15 cellular contexts compared by ENCODE assay signal in the genomic region with DNA sequence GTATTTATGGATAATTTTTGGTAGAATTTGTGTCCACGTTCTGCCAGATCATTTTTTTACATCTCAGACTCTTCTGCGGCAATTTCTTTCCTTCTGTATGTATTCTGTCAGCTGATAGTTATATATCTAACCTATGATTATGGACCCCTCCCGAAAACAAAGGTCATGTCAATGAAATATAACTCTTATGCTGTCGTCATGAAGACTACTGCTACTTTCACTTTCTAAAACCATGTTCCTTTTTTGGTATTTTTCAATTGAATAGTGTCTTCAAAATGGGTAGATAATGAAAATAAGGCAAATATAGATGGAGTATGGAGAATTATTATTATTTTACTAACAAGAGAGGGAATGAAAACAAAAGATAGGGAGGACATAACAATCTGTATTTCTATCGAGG. TPM values are rescaled to one million over a fixed set of nuclear protein-coding genes. Genes with fewer than 3 reads are reported as not detected.
DNase-seq lines count a peak whose midpoint lies in the region; ATAC-seq, FAIRE-seq and TF ChIP-seq lines count a peak whose summit lies in the region.
"Had no signal": no experiment of that assay in that cellular context is flagged by ENCODE, and none has a peak within 500 bp of the region (broad histone marks: within the 10 kb centered on the region; RNA-seq: fewer than 3 reads in every experiment).

No MANE protein-coding gene starts in this region.

- DNase-seq in A549 (ENCODE audit: low read depth in 1 of 2, low spot score in 1 of 2) (no peak), NCI-H2227 treated with DMSO at 0.1 percent for 48 hours (lab: John Stamatoyannopoulos, UW) (peak; percentile 18), epithelial cell of proximal tubule (ENCODE audit: low read depth) (no peak), ovary (no peak), germinal center (ENCODE audit: low spot score) (no peak), midbrain (lab: John Stamatoyannopoulos, UW) (no peak)
- DNase-seq: activated effector memory CD4-positive, alpha-beta T cell treated with Interleukin-2 at 50 U/mL for 16 hours; NCI-H2081 treated with DMSO at 0.1 percent for 48 hours; substantia nigra; T-helper 2 cell had no signal

- POLR2A ChIA-PET in A549 (lab: Yijun Ruan, JAX), result no interaction called here

- no peaks in the 10 kb centered on the region for H3K36me3 ChIP-seq in ovary
- H3K36me3 ChIP-seq: BLaER1, neutrophil had no signal

- peak overlapping the region; percentile 29; the same call in 2 of the 3 replicates for H3K4me3 ChIP-seq in A549
- peak overlapping the region; percentile 33 for H3K4me3 ChIP-seq in epithelial cell of proximal tubule (ENCODE audit: low read depth, low read length)
- peak overlapping the region; percentile 35 for H3K4me3 ChIP-seq in ovary
- H3K4me3 ChIP-seq: BLaER1 had no signal

- ATAC-seq in A549 (no peak), GM18867 (IDR thresholded peaks at IDR 0.05; ENCODE audit: unreplicated experiment) (no peak), HG03139 (IDR thresholded peaks at IDR 0.05; ENCODE audit: unreplicated experiment) (no peak)

- no peak for FAIRE-seq in A549 (lab: Jason Lieb, UNC)

- no peak for TF ChIP-seq RAD21 in A549 (conservative IDR thresholded peaks at IDR 0.05 in 1 of 2, IDR thresholded peaks at IDR 0.05 in 1 of 2)

- CTCF ChIA-PET in A549 (lab: Yijun Ruan, JAX), result no interaction called here

- 50% methylated on average over 5 of the region's 5 CpGs for WGBS in A549 (ENCODE audit: missing lambda C conversion rate)
- WGBS in ovary, 3 donors, result 6 to 11% (median 8%) methylated on average over 5 of the region's 5 CpGs

- TF ChIP-seq EP300 in A549 (IDR thresholded peaks at IDR 0.05) (no peak), ovary (IDR thresholded peaks at IDR 0.05) (no peak)

- H3K4me1 ChIP-seq in A549 (peaks cover 37% of the 10 kb centered on the region), ovary (ENCODE audit: insufficient read depth) (peaks cover 5% of the 10 kb centered on the region)
- H3K4me1 ChIP-seq: BLaER1 had no signal

- H3K9me3 ChIP-seq in A549 (no peaks in the 10 kb centered on the region), ovary (no peaks in the 10 kb centered on the region)
- H3K9me3 ChIP-seq: BLaER1, neutrophil had no signal

- H3K27me3 ChIP-seq in ovary, result no peaks in the 10 kb centered on the region
- H3K27me3 ChIP-seq: BLaER1, neutrophil had no signal

- no peak for TF ChIP-seq CTCF in A549 (IDR thresholded peaks at IDR 0.05)
- no peak for TF ChIP-seq CTCF in epithelial cell of proximal tubule (conservative IDR thresholded peaks at IDR 0.05; ENCODE audit: low read depth, low read length)
- TF ChIP-seq CTCF in ovary (IDR thresholded peaks at IDR 0.05), result no peak

- H3K4me2 ChIP-seq in A549, result peak overlapping the region; percentile 63
- H3K4me2 ChIP-seq: BLaER1 had no signal

- H3K27ac ChIP-seq in A549, result peak overlapping the region; percentile 22 to 26; a peak in 3 of 6 replicates
- peak overlapping the region; percentile 54 to 73 for H3K27ac ChIP-seq in ovary
- H3K27ac ChIP-seq: BLaER1, neutrophil had no signal

- TF ChIP-seq POLR2A in A549 (IDR thresholded peaks at IDR 0.05; ENCODE audit: low read length), result no peak
- no peak for TF ChIP-seq POLR2A in ovary (IDR thresholded peaks at IDR 0.05)

- intact Hi-C loops in ovary (cut with DNase I), result loop anchor here in 3 of 4 donors (5.0 to 10.0 kb wide), 2 partner anchors 65 to 67 kb away; no protein-coding TSS in a partner anchor

TF ChIP-seq in A549, 52 proteins besides CTCF, POLR2A, EP300 and RAD21:
- TF ChIP-seq SMC3 (IDR thresholded peaks at IDR 0.05) (no peak), NR3C1 (IDR thresholded peaks at IDR 0.05) (no peak), EHF (CRISPR knock-in tag; IDR thresholded peaks at IDR 0.05) (no peak), SREBF2 (IDR thresholded peaks at IDR 0.05) (no peak), POLR2AphosphoS2 (conservative IDR thresholded peaks at IDR 0.05; ENCODE audit: low read length) (no peak), JUNB (IDR thresholded peaks at IDR 0.05) (no peak), PBX3 (IDR thresholded peaks at IDR 0.05) (no peak), KDM1A (IDR thresholded peaks at IDR 0.05; ENCODE audit: low read depth) (no peak), CHD4 (IDR thresholded peaks at IDR 0.05; ENCODE audit: borderline replicate concordance) (no peak), FOSL2 (IDR thresholded peaks at IDR 0.05) (no peak), FOSL2 (CRISPR knock-in tag; IDR thresholded peaks at IDR 0.05) (no peak), MAX (IDR thresholded peaks at IDR 0.05) (no peak), HOXA7 (CRISPR knock-in tag; IDR thresholded peaks at IDR 0.05) (no peak), RARB (CRISPR knock-in tag; IDR thresholded peaks at IDR 0.05) (no peak), MYC (IDR thresholded peaks at IDR 0.05; ENCODE audit: borderline replicate concordance, low read length) (no peak)
- TF ChIP-seq, protein P1, sequence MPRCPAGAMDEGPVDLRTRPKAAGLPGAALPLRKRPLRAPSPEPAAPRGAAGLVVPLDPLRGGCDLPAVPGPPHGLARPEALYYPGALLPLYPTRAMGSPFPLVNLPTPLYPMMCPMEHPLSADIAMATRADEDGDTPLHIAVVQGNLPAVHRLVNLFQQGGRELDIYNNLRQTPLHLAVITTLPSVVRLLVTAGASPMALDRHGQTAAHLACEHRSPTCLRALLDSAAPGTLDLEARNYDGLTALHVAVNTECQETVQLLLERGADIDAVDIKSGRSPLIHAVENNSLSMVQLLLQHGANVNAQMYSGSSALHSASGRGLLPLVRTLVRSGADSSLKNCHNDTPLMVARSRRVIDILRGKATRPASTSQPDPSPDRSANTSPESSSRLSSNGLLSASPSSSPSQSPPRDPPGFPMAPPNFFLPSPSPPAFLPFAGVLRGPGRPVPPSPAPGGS (IDR thresholded peaks at IDR 0.05), result no peak

RNA-seq across cellular contexts. Expression of gene ANGPTL1, which starts 3.2 kb away (rescaled TPM):
- polyA plus RNA-seq in A549 (2011; rRNA removed), result 0.12 and 0.30 TPM in 2 replicates
- 0.04 TPM in 1 of 2 replicates, not detected in the other for polyA plus RNA-seq in A549 (2012; cell fraction: cytosol; rRNA removed)
- polyA plus RNA-seq in A549 (2012; cell fraction: nucleus; rRNA removed), result not detected in 2 replicates
- polyA plus RNA-seq in A549 (2017; fragmentation: RNase III; extraction: RNeasy Plus Mini Kit Qiagen cat#74134 plus additional on column Dnase treatment), result not detected in 3 replicates
- polyA minus RNA-seq in A549 (2011; rRNA and poly(A)+ RNA removed), result not detected in 2 replicates
- not detected in 2 replicates for total RNA-seq in epithelial cell of proximal tubule
- 100 to 1,000 TPM in 2 of 7 donors, 10 to 100 TPM in 5; 21.9 to 165 (median 48.9) TPM for total RNA-seq in ovary
- 10 to 100 TPM; 65.7 to 83.2 TPM for polyA plus RNA-seq in ovary
- total RNA-seq: glomerular endothelial cell had no signal

Comparison
In these comparisons a context has a peak if more than half of its experiments do, and no peak if none do; other contexts are left out.
1. RNA of gene ANGPTL1, which starts 3.2 kb away (total RNA-seq): 21.9 to 165 TPM in ovary; not detected in epithelial cell of proximal tubule; every median in the first group is over 10 times any median in the second.
2. Peak in every context shown above with its lines, with median percentiles within 50 percentile points of each other: H3K4me3 ChIP-seq.